8 cellular contexts compared by ENCODE assay signal in the genomic region with DNA sequence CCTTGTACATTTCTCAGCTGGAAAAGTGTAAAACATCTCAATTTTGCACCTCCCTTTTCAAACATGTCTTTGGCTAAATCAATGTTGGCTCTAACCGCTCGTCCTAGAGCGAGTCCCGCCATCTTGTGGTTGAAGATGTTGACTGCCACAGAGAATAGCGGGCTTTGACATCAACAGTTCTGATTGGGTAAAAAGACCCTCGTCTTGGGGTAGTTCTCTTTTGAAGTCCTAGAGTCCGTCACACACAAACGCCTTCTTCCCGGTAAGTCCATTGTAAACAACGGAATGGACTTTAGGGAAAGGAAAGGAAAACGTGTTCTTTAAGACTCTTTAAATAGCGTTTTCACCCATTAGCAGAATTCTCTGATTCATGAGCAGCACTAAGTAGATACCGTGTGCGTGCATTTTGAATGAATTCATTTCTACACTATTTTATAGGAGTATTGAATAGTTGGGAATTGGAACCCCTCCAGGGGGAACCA. TPM values are rescaled to one million over a fixed set of nuclear protein-coding genes. Genes with fewer than 3 reads are reported as not detected.
DNase-seq lines count a peak whose midpoint lies in the region; ATAC-seq and TF ChIP-seq lines count a peak whose summit lies in the region.

No MANE protein-coding gene starts in this region.

- peak overlapping the region; percentile 74 to 93 (median 86) for H3K4me3 ChIP-seq in esophagus muscularis mucosa
- peak overlapping the region; percentile 91 for H3K4me3 ChIP-seq in mucosa of stomach (ENCODE audit: low read length)
- H3K4me3 ChIP-seq in thymus (ENCODE audit: low read length), result peak overlapping the region; percentile 64

- TF ChIP-seq POLR2A in esophagus muscularis mucosa (IDR thresholded peaks at IDR 0.05; ENCODE audit: low read depth), result no peak

- peak overlapping the region; percentile 69 to 75 (median 75) for H3K27ac ChIP-seq in esophagus muscularis mucosa (replicated peaks in 1 of 4)
- H3K27ac ChIP-seq in thymus (ENCODE audit: low read depth), result peak overlapping the region; percentile 26

- TF ChIP-seq CTCF in esophagus muscularis mucosa (IDR thresholded peaks at IDR 0.05), result peak; percentile 46 to 54 (median 47)

- 2% methylated on average over 14 of the region's 14 CpGs for WGBS in esophagus muscularis mucosa
- 2% methylated on average over 14 of the region's 14 CpGs for whole genome bisulfite sequencing in thymus

- H3K27me3 ChIP-seq in esophagus muscularis mucosa (peaks cover 0 to 19% (median 0%) of the 10 kb centered on the region in 4 donors), mucosa of stomach (ENCODE audit: control insufficient read depth, insufficient read depth, low read length) (no peaks in the 10 kb centered on the region), thymus (ENCODE audit: control insufficient read depth, insufficient read depth) (peaks cover 5% of the 10 kb centered on the region)

- ATAC-seq in GM18868 (IDR thresholded peaks at IDR 0.05; ENCODE audit: unreplicated experiment) (peak; percentile 71), HG03097 (IDR thresholded peaks at IDR 0.05; ENCODE audit: low FRiP score, unreplicated experiment) (peak; percentile 41)

- intact Hi-C loops in esophagus muscularis mucosa (cut with DNase I), result loop anchor here (2.0 kb wide), 1 partner anchor 121 kb away; no protein-coding TSS in a partner anchor

- H3K36me3 ChIP-seq in esophagus muscularis mucosa, result peaks cover 4 to 13% (median 8%) of the 10 kb centered on the region in 4 donors
- peaks cover 2% of the 10 kb centered on the region for H3K36me3 ChIP-seq in mucosa of stomach (ENCODE audit: control insufficient read depth, insufficient read depth, low read length)
- peaks cover 4% of the 10 kb centered on the region for H3K36me3 ChIP-seq in thymus (ENCODE audit: control insufficient read depth, insufficient read depth)

- H3K9me3 ChIP-seq in esophagus muscularis mucosa, result peaks cover 0 to 4% (median 1%) of the 10 kb centered on the region in 4 donors
- H3K9me3 ChIP-seq in mucosa of stomach (ENCODE audit: control insufficient read depth, low read length), result no peaks in the 10 kb centered on the region
- no peaks in the 10 kb centered on the region for H3K9me3 ChIP-seq in thymus (ENCODE audit: control insufficient read depth)

- TF ChIP-seq EP300 in esophagus muscularis mucosa (IDR thresholded peaks at IDR 0.05), result no peak

- H3K4me1 ChIP-seq in esophagus muscularis mucosa (peaks cover 10 to 28% (median 21%) of the 10 kb centered on the region in 4 donors), mucosa of stomach (ENCODE audit: control insufficient read depth, insufficient read depth, low read length) (peaks cover 20% of the 10 kb centered on the region), thymus (ENCODE audit: control insufficient read depth, insufficient read depth, low read length) (peaks cover 7% of the 10 kb centered on the region)

- H3K9ac ChIP-seq in mucosa of stomach (ENCODE audit: low read length), result peak overlapping the region; percentile 84

- DNase-seq in AG20443 (ENCODE audit: low spot score), result peak; percentile 54
- peak; percentile 74 for DNase-seq in NCI-H460 (ENCODE audit: extremely low read depth, low read depth)
- DNase-seq in activated CD8-positive, alpha-beta memory T cell treated with anti-CD3 and anti-CD28 coated beads, Interleukin-2, amount 50 U/mL, for 4 hours, result peak; percentile 20
- no peak for DNase-seq in esophagus muscularis mucosa (ENCODE audit: extremely low spot score)

RNA-seq across cellular contexts. Expression of a gene that starts 0.5 kb away (rescaled TPM):
- total RNA-seq in NCI-H460 (2014; rRNA removed; shearing (Covaris generic)), result 79.5 and 81.3 TPM in 2 replicates
- 57.7 and 58.8 TPM in 2 replicates for polyA plus RNA-seq in NCI-H460 (2014; cell fraction: nucleus; rRNA removed)
- 10 to 100 TPM; 21.6 to 31.8 (median 25.7) TPM for total RNA-seq in esophagus muscularis mucosa
- polyA plus RNA-seq in thymus, result 47.1 TPM

RNA-seq across cellular contexts. Expression of a gene that starts 13.5 kb away (rescaled TPM):
- total RNA-seq in NCI-H460 (2014; rRNA removed; shearing (Covaris generic)), result 1.0 and 1.2 TPM in 2 replicates
- polyA plus RNA-seq in NCI-H460 (2014; cell fraction: nucleus; rRNA removed), result 0.17 and 0.38 TPM in 2 replicates
- total RNA-seq in esophagus muscularis mucosa, result 1 to 10 TPM in 1 of 4 donors, under 1 TPM in 3; 0.33 to 1.7 (median 0.40) TPM
- 0.09 TPM for polyA plus RNA-seq in thymus

RNA-seq across cellular contexts. Expression of a gene that starts 49.6 kb away (rescaled TPM):
- total RNA-seq in NCI-H460 (2014; rRNA removed; shearing (Covaris generic)), result 6.8 and 8.2 TPM in 2 replicates
- polyA plus RNA-seq in NCI-H460 (2014; cell fraction: nucleus; rRNA removed), result 5.4 and 7.1 TPM in 2 replicates
- under 1 TPM in 1 of 4 donors, not detected in 3; 0.83 TPM for total RNA-seq in esophagus muscularis mucosa
- 27.4 TPM for polyA plus RNA-seq in thymus
